Comparison of ENCODE assay signal across 27 cellular contexts in genomic region chr7:1918881-1919525, GRCh38.
DNase-seq lines count a peak whose midpoint lies in the region; ATAC-seq, FAIRE-seq and TF ChIP-seq lines count a peak whose summit lies in the region.
"Had no signal": no experiment of that assay in that cellular context is flagged by ENCODE, and none has a peak within 500 bp of the region (broad histone marks: within the 10 kb centered on the region; RNA-seq: fewer than 3 reads in every experiment).

No MANE protein-coding gene starts in this region.

- intact Hi-C loops in K562 (cut with micrococcal nuclease): no loop called here
- intact Hi-C loops in ovary (cut with DNase I): no loop called here

- H2AFZ ChIP-seq in K562 (ENCODE audit: low read depth, low read length): no peak overlapping the region

- no peaks in the 10 kb centered on the region for H3K9me3 ChIP-seq in K562 (replicated peaks; ENCODE audit: control insufficient read depth, insufficient read depth, low read depth, low read length)
- H3K9me3 ChIP-seq in liver (ENCODE audit: control insufficient read depth in 4 of 4, low read length in 3 of 4): no peaks in the 10 kb centered on the region
- no peaks in the 10 kb centered on the region for H3K9me3 ChIP-seq in thymus (ENCODE audit: control insufficient read depth)
- no peaks in the 10 kb centered on the region for H3K9me3 ChIP-seq in ovary
- H3K9me3 ChIP-seq: tibial artery had no signal

- TF ChIP-seq EP300 in K562 (IDR thresholded peaks at IDR 0.05; ENCODE audit: low read length) (no peak), ovary (IDR thresholded peaks at IDR 0.05) (no peak)

- BruUV-seq in K562 (replicated peaks; lab: Mats Ljungman, UMichigan): no TSS peak

- in situ Hi-C loops in K562 (cut with MboI): no loop called here

- H3K27ac ChIP-seq in K562 (ENCODE audit: extremely low read depth, low read depth, low read length) (no peak overlapping the region), liver (ENCODE audit: low read depth in 1 of 2, low read length in 2 of 2) (peak overlapping the region; percentile 49 to 55), thymus (ENCODE audit: low read depth) (peak overlapping the region; percentile 15), ovary (no peak overlapping the region)
- H3K27ac ChIP-seq: 22Rv1, cardiac muscle cell, tibial artery had no signal

- no peak for FAIRE-seq in K562 (lab: Jason Lieb, UNC)

- peaks cover 40% of the 10 kb centered on the region for H3K4me1 Mint-ChIP-seq in T-helper 2 cell treated with Interferon-gamma antibody and Interleukin-4, amounts not matched to agents 5 μg/mL and 100 μg/mL, for 36 hours (ENCODE audit: low read depth)

- no peaks in the 10 kb centered on the region for H3K9me3 Mint-ChIP-seq in T-helper 2 cell treated with Interferon-gamma antibody and Interleukin-4, amounts not matched to agents 5 μg/mL and 100 μg/mL, for 36 hours
- H3K9me3 Mint-ChIP-seq: activated B cell treated with CpG ODN at 0.5 μM for 24 hours; activated naive CD4-positive, alpha-beta T cell treated with anti-CD3 and anti-CD28 coated beads, Interleukin-2, amount 50 U/mL, for 72 hours; activated T-helper 2 cell treated with anti-CD3 and anti-CD28 coated beads, Interferon-gamma antibody, Interleukin-2, Interleukin-4, amounts not matched to agents 10 μg/mL and 5 μg/mL and 100 μg/mL, durations not matched to agents 14 hours and 24 hours and 36 hours; memory B cell had no signal

- peaks cover 39% of the 10 kb centered on the region for H3K36me3 Mint-ChIP-seq in T-helper 2 cell treated with Interferon-gamma antibody and Interleukin-4, amounts not matched to agents 5 μg/mL and 100 μg/mL, for 36 hours (ENCODE audit: low read depth)

- ATAC-seq in K562: no peak
- ATAC-seq in GM19397 (IDR thresholded peaks at IDR 0.05; ENCODE audit: unreplicated experiment): no peak
- ATAC-seq: SK-N-SH treated with all-trans-retinoic acid at 6 μM for 48 hours; stimulated activated naive CD8-positive, alpha-beta T cell treated with anti-CD3 and anti-CD28 coated beads, Interleukin-15, Interleukin-2, amounts not matched to agents 100 U/mL and 50 U/mL, for 24 hours had no signal

- peaks cover 3% of the 10 kb centered on the region for H3K9me1 ChIP-seq in K562 (ENCODE audit: control insufficient read depth, insufficient read depth, low read length)

- POLR2A ChIA-PET in K562 (lab: Yijun Ruan, JAX): interaction anchor here (0.5 kb wide), 1 partner anchor 20 kb away, joined by 4 read pairs; no protein-coding TSS in a partner anchor

- CTCF ChIA-PET in K562 (lab: Yijun Ruan, JAX; ENCODE audit: low intra/inter-chr PET ratio): no interaction called here

- no peak overlapping the region for H3K27ac Mint-ChIP-seq in T-helper 2 cell treated with Interferon-gamma antibody and Interleukin-4, amounts not matched to agents 5 μg/mL and 100 μg/mL, for 36 hours
- H3K27ac Mint-ChIP-seq: activated B cell treated with CpG ODN at 0.5 μM for 24 hours; activated T-helper 2 cell treated with anti-CD3 and anti-CD28 coated beads, Interferon-gamma antibody, Interleukin-2, Interleukin-4, amounts not matched to agents 10 μg/mL and 5 μg/mL and 100 μg/mL, durations not matched to agents 14 hours and 24 hours and 36 hours; memory B cell had no signal

- no peak overlapping the region for H3K4me2 ChIP-seq in K562 (ENCODE audit: insufficient read depth, low read length)

- H3K27me3 Mint-ChIP-seq in T-helper 2 cell treated with Interferon-gamma antibody and Interleukin-4, amounts not matched to agents 5 μg/mL and 100 μg/mL, for 36 hours (ENCODE audit: low read depth): peaks cover 14% of the 10 kb centered on the region
- H3K27me3 Mint-ChIP-seq: activated B cell treated with CpG ODN at 0.5 μM for 24 hours, memory B cell had no signal

- peak overlapping the region; percentile 81 for H3K4me3 Mint-ChIP-seq in T-helper 2 cell treated with Interferon-gamma antibody and Interleukin-4, amounts not matched to agents 5 μg/mL and 100 μg/mL, for 36 hours

- 87% methylated on average over 15 of the region's 25 CpGs for WGBS in K562 (ENCODE audit: insufficient coverage, low coverage, missing lambda C conversion rate)
- 93% methylated on average over 25 of the region's 25 CpGs for WGBS in liver
- 99% methylated on average over 25 of the region's 25 CpGs for WGBS in thymus
- WGBS in ovary, 3 donors: 92 to 95% (median 93%) methylated on average over 21 to 25 of the region's 25 CpGs

- no peaks in the 10 kb centered on the region for H3K79me2 ChIP-seq in K562 (ENCODE audit: control insufficient read depth, insufficient read depth, low read length)

- TF ChIP-seq CTCF in K562 (IDR thresholded peaks at IDR 0.05 in 2 of 3, conservative IDR thresholded peaks at IDR 0.05 in 1 of 3; ENCODE audit: insufficient read depth in 2 of 3, low read depth in 1 of 3, low read length in 3 of 3): no peak
- TF ChIP-seq CTCF in liver (IDR thresholded peaks at IDR 0.05; ENCODE audit: low read depth, low read length, missing input control): no peak
- TF ChIP-seq CTCF in ovary (IDR thresholded peaks at IDR 0.05): no peak

- H3K9ac ChIP-seq in K562 (ENCODE audit: insufficient read depth in 1 of 2, low read depth in 2 of 2, low read length in 2 of 2) (peak overlapping the region in 1 of 2 experiments; percentile 58; a peak in 2 of 4 replicates), liver (ENCODE audit: low read depth in 1 of 2, low read length in 2 of 2) (no peak overlapping the region)

- H3K4me3 ChIP-seq in K562: no peak overlapping the region
- no peak overlapping the region for H3K4me3 ChIP-seq in liver (ENCODE audit: low read depth in 1 of 3, low read length in 3 of 3)
- no peak overlapping the region for H3K4me3 ChIP-seq in thymus (ENCODE audit: low read length)
- H3K4me3 ChIP-seq in ovary: no peak overlapping the region
- H3K4me3 ChIP-seq: cardiac muscle cell, tibial artery had no signal

- DNase-seq in T-helper 2 cell treated with Interferon-gamma antibody and Interleukin-4, amounts not matched to agents 5 μg/mL and 100 μg/mL, for 36 hours (ENCODE audit: low spot score): no peak
- DNase-seq in T-helper 2 cell (no peak), K562 (ENCODE audit: extremely low read depth in 1 of 4, low spot score in 3 of 4) (no peak), ovary (no peak), SW 1271 (lab: John Stamatoyannopoulos, UW) (no peak)
- DNase-seq: activated B cell treated with CpG ODN at 0.5 μM for 24 hours; activated CD4-positive, alpha-beta T cell treated with anti-CD3 and anti-CD28 coated beads, Interleukin-2, amount 50 U/mL, for 48 hours; activated CD8-positive, alpha-beta memory T cell treated with anti-CD3 and anti-CD28 coated beads, Interleukin-2, amount 50 U/mL, for 48 hours; dermis blood vessel endothelial cell; DMS53; GDM1; H7; islet precursor cell; Karpas-422; NCI-H187; stimulated activated CD4-positive, alpha-beta T cell treated with anti-CD3 and anti-CD28 coated beads, Interleukin-4, amount 100 ng/mL, for 1 hour; stimulated activated naive CD8-positive, alpha-beta T cell treated with anti-CD3 and anti-CD28 coated beads, Interleukin-15, Interleukin-2, amounts not matched to agents 100 U/mL and 50 U/mL, for 24 hours had no signal

- H3K36me3 ChIP-seq in K562 (ENCODE audit: control insufficient read depth, insufficient read depth, low read length): 0 out of 3 replicates have a peak, but pooled peaks cover 6% of the 10 kb centered on the region
- no peaks in the 10 kb centered on the region for H3K36me3 ChIP-seq in liver (ENCODE audit: control insufficient read depth in 4 of 4, insufficient read depth in 3 of 4, low read depth in 1 of 4, low read length in 3 of 4)
- peaks cover 22% of the 10 kb centered on the region for H3K36me3 ChIP-seq in thymus (ENCODE audit: control insufficient read depth, insufficient read depth)
- no peaks in the 10 kb centered on the region for H3K36me3 ChIP-seq in ovary
- H3K36me3 ChIP-seq: cardiac muscle cell, tibial artery had no signal

- H3K4me1 ChIP-seq in K562 (replicated peaks in 1 of 2; ENCODE audit: control insufficient read depth in 2 of 2, insufficient read depth in 2 of 2, low read length in 2 of 2): peaks cover 0 to 56% of the 10 kb centered on the region in 2 experiments; a peak in 2 of 5 replicates
- H3K4me1 ChIP-seq in liver (ENCODE audit: control insufficient read depth in 4 of 4, insufficient read depth in 4 of 4, low read length in 3 of 4): peaks cover 20 to 52% (median 39%) of the 10 kb centered on the region in 4 donors
- H3K4me1 ChIP-seq in thymus (ENCODE audit: control insufficient read depth, insufficient read depth, low read length): peaks cover 32% of the 10 kb centered on the region
- H3K4me1 ChIP-seq in ovary (ENCODE audit: insufficient read depth): peaks cover under 1% of the 10 kb centered on the region

- TF ChIP-seq RAD21 in K562 (CRISPR knock-in tag; conservative IDR thresholded peaks at IDR 0.05 in 1 of 2, IDR thresholded peaks at IDR 0.05 in 1 of 2): no peak
- TF ChIP-seq RAD21 in liver (IDR thresholded peaks at IDR 0.05): no peak

- TF ChIP-seq POLR2A in K562 (conservative IDR thresholded peaks at IDR 0.05) (no peak), ovary (IDR thresholded peaks at IDR 0.05) (no peak)

- H3K27me3 ChIP-seq in K562 (ENCODE audit: control insufficient read depth in 2 of 2, insufficient read depth in 2 of 2, low read length in 2 of 2): no peaks in the 10 kb centered on the region
- H3K27me3 ChIP-seq in liver (ENCODE audit: control insufficient read depth in 4 of 4, insufficient read depth in 4 of 4, low read length in 3 of 4): no peaks in the 10 kb centered on the region
- no peaks in the 10 kb centered on the region for H3K27me3 ChIP-seq in thymus (ENCODE audit: control insufficient read depth, insufficient read depth)
- H3K27me3 ChIP-seq in ovary: no peaks in the 10 kb centered on the region
- H3K27me3 ChIP-seq: cardiac muscle cell, tibial artery had no signal

- H4K20me1 ChIP-seq in K562 (replicated peaks; ENCODE audit: control insufficient read depth, insufficient read depth, low read length): no peaks in the 10 kb centered on the region

TF ChIP-seq in liver, 16 proteins besides CTCF, POLR2A, EP300 and RAD21:
- no peak for TF ChIP-seq HNF4G (IDR thresholded peaks at IDR 0.05)
- no peak for TF ChIP-seq JUND (IDR thresholded peaks at IDR 0.05)
- no peak for TF ChIP-seq YY1 (IDR thresholded peaks at IDR 0.05)
- no peak for TF ChIP-seq NR2F2 (IDR thresholded peaks at IDR 0.05)
- TF ChIP-seq GABPA (IDR thresholded peaks at IDR 0.05 in 1 of 2, conservative IDR thresholded peaks at IDR 0.05 in 1 of 2): no peak
- TF ChIP-seq HNF4A (conservative IDR thresholded peaks at IDR 0.05): no peak
- TF ChIP-seq FOXA2 (IDR thresholded peaks at IDR 0.05): no peak
- no peak for TF ChIP-seq ATF3 (IDR thresholded peaks at IDR 0.05)

Comparison
In these comparisons a context has a peak if more than half of its experiments do, and no peak if none do; other contexts are left out.
1. H3K27ac ChIP-seq: peak in liver (2 of 2) and thymus (single experiment); none in K562 (single experiment) and ovary (0 of 2).